8 cellular contexts compared by ENCODE assay signal in the genomic region with DNA sequence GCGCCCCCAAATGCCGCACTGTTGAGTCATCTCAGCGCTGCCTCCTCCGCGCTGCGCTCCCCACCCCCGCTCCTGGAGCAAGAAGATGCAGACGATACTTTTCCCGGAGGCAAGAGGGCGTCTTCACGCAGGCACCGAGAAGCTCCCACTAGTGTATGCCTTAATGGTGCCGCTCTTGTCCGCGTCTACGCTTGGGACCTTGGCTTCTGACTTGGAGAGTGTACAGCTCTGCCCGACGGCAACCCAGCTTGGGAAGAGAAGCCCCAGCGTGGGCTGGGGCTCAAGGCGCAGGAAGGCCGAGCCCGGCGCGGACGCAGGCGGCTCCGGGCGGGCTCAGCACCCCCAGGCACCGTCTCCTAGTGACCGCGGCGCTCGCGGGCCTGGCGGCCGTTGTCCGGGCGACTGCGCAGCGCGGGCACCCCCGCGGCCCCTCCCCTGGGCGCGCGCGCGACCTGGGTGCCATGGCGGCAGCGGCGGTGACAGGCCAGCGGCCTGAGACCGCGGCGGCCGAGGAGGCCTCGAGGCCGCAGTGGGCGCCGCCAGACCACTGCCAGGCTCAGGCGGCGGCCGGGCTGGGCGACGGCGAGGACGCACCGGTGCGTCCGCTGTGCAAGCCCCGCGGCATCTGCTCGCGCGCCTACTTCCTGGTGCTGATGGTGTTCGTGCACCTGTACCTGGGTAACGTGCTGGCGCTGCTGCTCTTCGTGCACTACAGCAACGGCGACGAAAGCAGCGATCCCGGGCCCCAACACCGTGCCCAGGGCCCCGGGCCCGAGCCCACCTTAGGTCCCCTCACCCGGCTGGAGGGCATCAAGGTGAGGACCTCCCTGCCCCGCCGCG. TPM values are rescaled to one million over a fixed set of nuclear protein-coding genes. Genes with fewer than 3 reads are reported as not detected.
A peak's percentile ranks its signal among the peaks of the same experiment; 100 is the strongest.
DNase-seq lines count a peak whose midpoint lies in the region; ATAC-seq, FAIRE-seq and TF ChIP-seq lines count a peak whose summit lies in the region.

A gene with protein sequence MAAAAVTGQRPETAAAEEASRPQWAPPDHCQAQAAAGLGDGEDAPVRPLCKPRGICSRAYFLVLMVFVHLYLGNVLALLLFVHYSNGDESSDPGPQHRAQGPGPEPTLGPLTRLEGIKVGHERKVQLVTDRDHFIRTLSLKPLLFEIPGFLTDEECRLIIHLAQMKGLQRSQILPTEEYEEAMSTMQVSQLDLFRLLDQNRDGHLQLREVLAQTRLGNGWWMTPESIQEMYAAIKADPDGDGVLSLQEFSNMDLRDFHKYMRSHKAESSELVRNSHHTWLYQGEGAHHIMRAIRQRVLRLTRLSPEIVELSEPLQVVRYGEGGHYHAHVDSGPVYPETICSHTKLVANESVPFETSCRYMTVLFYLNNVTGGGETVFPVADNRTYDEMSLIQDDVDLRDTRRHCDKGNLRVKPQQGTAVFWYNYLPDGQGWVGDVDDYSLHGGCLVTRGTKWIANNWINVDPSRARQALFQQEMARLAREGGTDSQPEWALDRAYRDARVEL (plus strand): TSS at position 446 of the 840 bp plus-strand sequence. CDS start 16 bp downstream, at position 462.

- H3K79me2 ChIP-seq in keratinocyte (ENCODE audit: control insufficient read depth, insufficient read depth, low read length) = no peaks in the 10 kb centered on the region

- H3K9ac ChIP-seq in keratinocyte (ENCODE audit: control insufficient read depth, extremely low read depth, insufficient read depth, low read length) = peak within 1 kb of the TSS; percentile 67

- H2AFZ ChIP-seq in keratinocyte (ENCODE audit: control insufficient read depth, low read length) = peak within 1 kb of the TSS; percentile 94

- peak within 1 kb of the TSS; percentile 93 for H3K4me3 Mint-ChIP-seq in central memory CD8-positive, alpha-beta T cell

- peak within 1 kb of the TSS; percentile 47 for H3K27ac ChIP-seq in keratinocyte (ENCODE audit: control insufficient read depth, insufficient read depth, low read length)

- no peaks in the 10 kb centered on the region for H3K27me3 ChIP-seq in keratinocyte (ENCODE audit: control insufficient read depth, extremely low read depth, insufficient read depth, low read length)

- H3K36me3 ChIP-seq in keratinocyte (ENCODE audit: control insufficient read depth in 2 of 2, extremely low read depth in 1 of 2, insufficient read depth in 2 of 2, low read length in 2 of 2) = peaks cover 2 to 3% of the 10 kb centered on the region in 2 experiments

- DNase-seq in NCI-H2171 treated with DMSO at 0.1 percent for 48 hours (lab: John Stamatoyannopoulos, UW) = peak; percentile 62
- peak; percentile 64 for DNase-seq in activated CD4-positive, CD25-positive, alpha-beta regulatory T cell treated with anti-CD3 and anti-CD28 coated beads, Interleukin-2, amount 50 U/mL, for 72 hours
- peak; percentile 39 to 51 for DNase-seq in central memory CD8-positive, alpha-beta T cell (ENCODE audit: low spot score in 2 of 2)
- peak; percentile 76 for DNase-seq in keratinocyte (ENCODE audit: low read depth, low spot score)
- peak; percentile 57 to 76 for DNase-seq in stimulated activated CD4-positive, alpha-beta T cell treated with anti-CD3 and anti-CD28 coated beads, Interleukin-15, amount 100 ng/mL, for 1 hour (ENCODE audit: low read depth in 1 of 2, low spot score in 1 of 2)

- dilution Hi-C loops in keratinocyte (cut with MboI; ENCODE audit: extremely low pct_ligation_motif_present, low sequenced_read_pairs) = no loop called here

- H3K27me3 Mint-ChIP-seq in central memory CD8-positive, alpha-beta T cell = no peaks in the 10 kb centered on the region

- no peaks in the 10 kb centered on the region for H3K9me1 ChIP-seq in keratinocyte (ENCODE audit: control insufficient read depth, extremely low read depth, insufficient read depth, low read length)

- peak; percentile 59 for FAIRE-seq in keratinocyte (lab: Jason Lieb, UNC)

- H3K4me1 ChIP-seq in keratinocyte (ENCODE audit: control insufficient read depth, extremely low read depth, insufficient read depth, low read length) = peaks cover 15% of the 10 kb centered on the region

- peak within 1 kb of the TSS; percentile 30 to 77 (median 73) for H3K4me3 ChIP-seq in keratinocyte (ENCODE audit: control insufficient read depth in 2 of 3, extremely low read depth in 1 of 3, insufficient read depth in 2 of 3, low read depth in 1 of 3, low read length in 3 of 3)

- H3K36me3 Mint-ChIP-seq in central memory CD8-positive, alpha-beta T cell (ENCODE audit: insufficient read depth) = peaks cover 13% of the 10 kb centered on the region

- H3K27ac Mint-ChIP-seq in central memory CD8-positive, alpha-beta T cell (ENCODE audit: low read depth) = peak within 1 kb of the TSS; percentile 90

- TF ChIP-seq CTCF in GM12872 (IDR thresholded peaks at IDR 0.05; ENCODE audit: insufficient read depth, low read depth, low read length) (peak; percentile 24; the same call in 1 of the 3 replicates), keratinocyte (optimal IDR thresholded peaks at IDR 0.05 in 1 of 3, IDR thresholded peaks at IDR 0.05 in 1 of 3, conservative IDR thresholded peaks at IDR 0.05 in 1 of 3; ENCODE audit: extremely low read depth in 1 of 3, insufficient read depth in 2 of 3, low read length in 3 of 3) (peak; percentile 9 to 57 (median 26))

- H3K9me3 Mint-ChIP-seq in central memory CD8-positive, alpha-beta T cell = no peaks in the 10 kb centered on the region

- no peaks in the 10 kb centered on the region for H3K9me3 ChIP-seq in keratinocyte (ENCODE audit: control insufficient read depth, low read depth, low read length)

- peak within 1 kb of the TSS; percentile 93 for H3K4me2 ChIP-seq in keratinocyte (ENCODE audit: control insufficient read depth, extremely low read depth, insufficient read depth, low read depth, low read length)

- H3K4me1 Mint-ChIP-seq in central memory CD8-positive, alpha-beta T cell = peaks cover 42% of the 10 kb centered on the region

- ATAC-seq in HG02610 (IDR thresholded peaks at IDR 0.05; ENCODE audit: unreplicated experiment) = peak; percentile 51
- ATAC-seq in central memory CD8-positive, alpha-beta T cell (replicated peaks; ENCODE audit: extremely low read depth, poor library complexity, severe bottlenecking) = peak; percentile 71
- no peak for ATAC-seq in GM21526 (IDR thresholded peaks at IDR 0.05; ENCODE audit: low FRiP score, unreplicated experiment)

- H4K20me1 ChIP-seq in keratinocyte (ENCODE audit: control insufficient read depth, extremely low read depth, insufficient read depth, low read length) = no peaks in the 10 kb centered on the region

RNA-seq across cellular contexts. Expression of the gene that starts here (rescaled TPM):
- polyA plus RNA-seq in keratinocyte = 0.93 to 1.1 TPM (median 0.99 TPM) in 3 replicates
- 5.1 TPM for polyA plus RNA-seq in keratinocyte (2011; ENCODE audit: low read depth)
- polyA plus RNA-seq in keratinocyte (2011; cell fraction: cytosol; rRNA removed) = 0.27 and 0.32 TPM in 2 replicates
- 3.8 and 3.9 TPM in 2 replicates for polyA plus RNA-seq in keratinocyte (2011; cell fraction: nucleus; rRNA removed)
- polyA plus RNA-seq in keratinocyte (2012; ENCODE audit: low replicate concordance) = 0.76 and 3.6 TPM in 2 replicates
- 1.3 to 2.1 TPM (median 1.6 TPM) in 3 replicates for polyA minus RNA-seq in keratinocyte
- 5.4 TPM for polyA minus RNA-seq in keratinocyte (2011; cell fraction: cytosol; rRNA and poly(A)+ RNA removed)
- 2.9 and 3.1 TPM in 2 replicates for polyA minus RNA-seq in keratinocyte (2011; cell fraction: nucleus; rRNA and poly(A)+ RNA removed)
